In the genomic region with DNA sequence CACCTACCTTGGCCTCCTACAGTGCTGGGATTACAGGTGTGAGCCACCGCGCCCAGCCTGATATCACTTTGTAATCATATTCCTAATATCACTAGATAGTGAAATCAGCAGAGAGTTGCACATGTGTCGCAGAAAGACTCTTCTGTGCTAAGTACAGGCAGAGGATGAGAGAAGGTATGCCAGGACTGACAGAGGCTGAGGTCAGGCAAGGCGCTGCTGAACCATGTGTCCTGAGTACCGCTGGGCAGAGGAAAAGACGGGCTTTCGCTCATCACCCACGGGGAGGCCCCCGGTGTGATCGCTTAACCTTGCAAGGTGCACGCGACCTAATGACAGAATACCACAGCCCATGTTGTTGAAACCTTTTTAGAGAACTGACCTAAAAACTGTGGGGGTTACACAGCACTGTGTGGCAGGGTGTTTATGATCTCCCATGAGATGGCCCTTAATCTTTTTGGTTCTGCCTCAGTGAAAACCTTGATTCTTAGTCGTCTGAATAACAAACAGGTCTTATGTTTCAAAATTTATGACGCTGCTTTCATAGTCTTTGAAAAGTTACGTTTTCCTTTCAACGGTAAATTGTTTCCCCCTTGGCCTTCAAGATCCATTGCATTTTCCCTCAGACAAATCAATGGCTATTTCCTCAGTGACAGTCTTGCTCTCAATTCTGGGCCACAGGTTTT, we compare ENCODE assay signal across 40 cellular contexts. TPM values are rescaled to one million over a fixed set of nuclear protein-coding genes. Genes with fewer than 3 reads are reported as not detected.
"Had no signal": no experiment of that assay in that cellular context is flagged by ENCODE, and none has a peak within 500 bp of the region (broad histone marks: within the 10 kb centered on the region; RNA-seq: fewer than 3 reads in every experiment).

No MANE protein-coding gene starts in this region.

- DNase-seq: activated B cell treated with CpG ODN at 0.5 μM for 24 hours; activated CD4-positive, alpha-beta memory T cell treated with anti-CD3 and anti-CD28 coated beads for 36 hours; activated CD4-positive, alpha-beta T cell treated with anti-CD3 and anti-CD28 coated beads for 4 hours; activated CD4-positive, alpha-beta T cell treated with anti-CD3 and anti-CD28 coated beads, Interleukin-2, amount 50 U/mL, for 1 hour; activated CD4-positive, CD25-positive, alpha-beta regulatory T cell treated with anti-CD3 and anti-CD28 coated beads, Interleukin-2, amount 50 U/mL, for 72 hours; activated CD8-positive, alpha-beta memory T cell treated with anti-CD3 and anti-CD28 coated beads, Interleukin-2, amount 50 U/mL, for 4 hours; activated gamma-delta T cell treated with Interleukin-2 at 50 U/mL for 16 hours; activated naive CD4-positive, alpha-beta T cell treated with anti-CD3 and anti-CD28 coated beads for 36 hours; activated T-cell treated with anti-CD3 and anti-CD28 coated beads for 4 hours; activated T-cell treated with anti-CD3 and anti-CD28 coated beads, Interleukin-2, amount 50 U/mL, for 4 hours; adrenal gland; body of pancreas; Kasumi-1; KG1; MG63; NCI-H1048; NCI-H1105 treated with DMSO at 0.1 percent for 48 hours; NCI-H1436; NCI-H1694 treated with DMSO at 0.1 percent for 48 hours; NCI-H2029 treated with DMSO at 0.1 percent for 48 hours; NCI-H2107; NCI-H2171; NCI-H510A; NCI-H526; NCI-H748 treated with DMSO at 0.1 percent for 48 hours; NK-92 treated with Interleukin-12 subunit alpha and Interleukin-12 subunit beta, amount 100 ng/mL, for 24 hours; PC-9; SW 1271; T-helper 1 cell; T-helper 2 cell; T-helper 9 cell had no signal

- H3K4me3 ChIP-seq: adrenal gland, body of pancreas, breast epithelium, MG63, PC-9 had no signal

- H3K36me3 ChIP-seq: adrenal gland, breast epithelium, MG63 had no signal

- H3K9me3 ChIP-seq: adrenal gland, body of pancreas, breast epithelium, MG63 had no signal

- H3K27ac Mint-ChIP-seq: activated B cell treated with CpG ODN at 0.5 μM for 24 hours; activated CD4-positive, alpha-beta memory T cell treated with anti-CD3 and anti-CD28 coated beads for 36 hours; activated naive CD4-positive, alpha-beta T cell treated with anti-CD3 and anti-CD28 coated beads, Interleukin-2, amount 50 U/mL, for 72 hours; activated T-helper 1 cell treated with anti-CD3 and anti-CD28 coated beads, Interleukin-12 subunit alpha, Interleukin-12 subunit beta, Interleukin-2, Interleukin-4 antibody, amounts not matched to agents 30 ng/mL and 10 ng/mL and 1 ng/mL, durations not matched to agents 14 hours and 24 hours and 36 hours had no signal

- H3K4me2 ChIP-seq: PC-9 had no signal

- H3K4me1 ChIP-seq: adrenal gland, body of pancreas, breast epithelium had no signal

- ATAC-seq: activated naive CD4-positive, alpha-beta T cell treated with anti-CD3 and anti-CD28 coated beads, Interleukin-2, amount 50 U/mL, for 72 hours; activated T-cell treated with anti-CD3 and anti-CD28 coated beads, Interleukin-2, amount 50 U/mL, for 4 hours; body of pancreas; Right ventricle myocardium inferior had no signal

- H2AFZ ChIP-seq: PC-9 had no signal

- H3K36me3 Mint-ChIP-seq: activated CD4-positive, alpha-beta memory T cell treated with anti-CD3 and anti-CD28 coated beads for 36 hours; activated naive CD4-positive, alpha-beta T cell treated with anti-CD3 and anti-CD28 coated beads, Interleukin-2, amount 50 U/mL, for 72 hours had no signal

- H3K4me1 Mint-ChIP-seq: activated B cell treated with CpG ODN at 0.5 μM for 24 hours had no signal

- H3K4me3 Mint-ChIP-seq: activated B cell treated with CpG ODN at 0.5 μM for 24 hours; activated CD4-positive, alpha-beta memory T cell treated with anti-CD3 and anti-CD28 coated beads for 36 hours; activated naive CD4-positive, alpha-beta T cell treated with anti-CD3 and anti-CD28 coated beads for 36 hours; activated T-cell treated with anti-CD3 and anti-CD28 coated beads, Interleukin-2, amount 50 U/mL, for 4 hours; activated T-helper 1 cell treated with anti-CD3 and anti-CD28 coated beads, Interleukin-12 subunit alpha, Interleukin-12 subunit beta, Interleukin-2, Interleukin-4 antibody, amounts not matched to agents 30 ng/mL and 10 ng/mL and 1 ng/mL, durations not matched to agents 14 hours and 24 hours and 36 hours had no signal

- H3K27ac ChIP-seq: adrenal gland, body of pancreas, breast epithelium, PC-9, RWPE1, VCaP had no signal

- H3K27me3 ChIP-seq: body of pancreas, MG63 had no signal

- FAIRE-seq: astrocyte, RCC 7860 had no signal

- H3K9me3 Mint-ChIP-seq: activated B cell treated with CpG ODN at 0.5 μM for 24 hours; activated CD4-positive, alpha-beta memory T cell treated with anti-CD3 and anti-CD28 coated beads for 36 hours; activated naive CD4-positive, alpha-beta T cell treated with anti-CD3 and anti-CD28 coated beads for 36 hours; activated naive CD4-positive, alpha-beta T cell treated with anti-CD3 and anti-CD28 coated beads, Interleukin-2, amount 50 U/mL, for 72 hours; activated T-cell treated with anti-CD3 and anti-CD28 coated beads, Interleukin-2, amount 50 U/mL, for 4 hours; activated T-helper 1 cell treated with anti-CD3 and anti-CD28 coated beads, Interleukin-12 subunit alpha, Interleukin-12 subunit beta, Interleukin-2, Interleukin-4 antibody, amounts not matched to agents 30 ng/mL and 10 ng/mL and 1 ng/mL, durations not matched to agents 14 hours and 24 hours and 36 hours had no signal

RNA-seq across cellular contexts. Expression of gene GJA3, which starts 12.2 kb away (rescaled TPM):
- total RNA-seq: activated T-helper 1 cell treated with anti-CD3 and anti-CD28 coated beads, Interleukin-12 subunit alpha, Interleukin-12 subunit beta, Interleukin-2, Interleukin-4 antibody, amounts not matched to agents 30 ng/mL and 10 ng/mL and 1 ng/mL, durations not matched to agents 14 hours and 24 hours and 36 hours; adrenal gland; body of pancreas; OCI-LY7 had no signal

RNA-seq across cellular contexts. Expression of gene GJB2, which starts 44.1 kb away (rescaled TPM):
- total RNA-seq: activated B cell treated with CpG ODN at 0.5 μM for 24 hours, OCI-LY7 had no signal
